1 cellular context compared by ENCODE assay signal in the genomic region with DNA sequence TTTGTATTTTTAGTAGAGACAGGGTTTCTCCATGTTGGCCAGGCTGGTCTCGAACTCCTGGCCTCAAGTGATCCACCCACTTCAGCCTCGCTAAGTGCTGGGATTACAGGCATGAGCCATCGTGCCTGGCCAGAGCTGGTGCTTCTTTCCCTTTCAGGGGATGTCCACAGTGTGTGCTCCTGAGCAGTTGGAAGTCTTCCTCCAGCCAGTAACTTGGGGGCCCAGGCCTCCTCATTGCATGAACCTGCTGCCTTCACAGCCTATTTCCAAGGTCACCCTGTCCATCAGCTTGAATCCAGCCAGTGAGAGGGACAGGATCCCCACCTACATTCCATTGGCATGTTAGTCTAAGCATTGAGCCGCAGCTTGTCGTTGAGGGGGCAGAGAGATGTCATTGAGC.
TF ChIP-seq lines count a peak whose summit lies in the region.

No MANE protein-coding gene starts in this region.

TF ChIP-seq in IMR-90, 13 proteins besides CTCF, POLR2A, EP300 and RAD21 (continued from another document):
- TF ChIP-seq, protein P1, sequence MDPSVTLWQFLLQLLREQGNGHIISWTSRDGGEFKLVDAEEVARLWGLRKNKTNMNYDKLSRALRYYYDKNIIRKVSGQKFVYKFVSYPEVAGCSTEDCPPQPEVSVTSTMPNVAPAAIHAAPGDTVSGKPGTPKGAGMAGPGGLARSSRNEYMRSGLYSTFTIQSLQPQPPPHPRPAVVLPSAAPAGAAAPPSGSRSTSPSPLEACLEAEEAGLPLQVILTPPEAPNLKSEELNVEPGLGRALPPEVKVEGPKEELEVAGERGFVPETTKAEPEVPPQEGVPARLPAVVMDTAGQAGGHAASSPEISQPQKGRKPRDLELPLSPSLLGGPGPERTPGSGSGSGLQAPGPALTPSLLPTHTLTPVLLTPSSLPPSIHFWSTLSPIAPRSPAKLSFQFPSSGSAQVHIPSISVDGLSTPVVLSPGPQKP (IDR thresholded peaks at IDR 0.05; ENCODE audit: borderline replicate concordance, low read depth, low read length), result no peak
- no peak for TF ChIP-seq CHD1 (IDR thresholded peaks at IDR 0.05; ENCODE audit: low read depth, low read length)
- no peak for TF ChIP-seq RCOR1 (IDR thresholded peaks at IDR 0.05; ENCODE audit: insufficient replicate concordance, low read length)
- TF ChIP-seq, protein P2, sequence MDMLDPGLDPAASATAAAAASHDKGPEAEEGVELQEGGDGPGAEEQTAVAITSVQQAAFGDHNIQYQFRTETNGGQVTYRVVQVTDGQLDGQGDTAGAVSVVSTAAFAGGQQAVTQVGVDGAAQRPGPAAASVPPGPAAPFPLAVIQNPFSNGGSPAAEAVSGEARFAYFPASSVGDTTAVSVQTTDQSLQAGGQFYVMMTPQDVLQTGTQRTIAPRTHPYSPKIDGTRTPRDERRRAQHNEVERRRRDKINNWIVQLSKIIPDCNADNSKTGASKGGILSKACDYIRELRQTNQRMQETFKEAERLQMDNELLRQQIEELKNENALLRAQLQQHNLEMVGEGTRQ (IDR thresholded peaks at IDR 0.05; ENCODE audit: low read depth, low read length), result no peak
- TF ChIP-seq CEBPB (IDR thresholded peaks at IDR 0.05; ENCODE audit: low read depth, low read length), result no peak
- TF ChIP-seq MAFK (IDR thresholded peaks at IDR 0.05; ENCODE audit: low read depth, low read length), result no peak
